In genomic region chr3:171377859-171378258, GRCh38 we compare ENCODE assay signal across 15 cellular contexts.
DNase-seq lines count a peak whose midpoint lies in the region; ATAC-seq and TF ChIP-seq lines count a peak whose summit lies in the region.
"Had no signal": no experiment of that assay in that cellular context is flagged by ENCODE, and none has a peak within 500 bp of the region (broad histone marks: within the 10 kb centered on the region; RNA-seq: fewer than 3 reads in every experiment).

No MANE protein-coding gene starts in this region.

- BruUV-seq in A673 (replicated peaks; lab: Mats Ljungman, UMichigan), result no TSS peak

- H3K36me3 Mint-ChIP-seq in endodermal cell (ENCODE audit: low read depth), result no peaks in the 10 kb centered on the region
- H3K36me3 Mint-ChIP-seq: IgD-negative memory B cell had no signal

- H3K27ac ChIP-seq in endodermal cell (ENCODE audit: low read depth, low read length) (no peak overlapping the region), A673 (ENCODE audit: low read depth, low read length, poor library complexity, severe bottlenecking) (no peak overlapping the region)

- no peak overlapping the region for H3K9ac ChIP-seq in endodermal cell (ENCODE audit: extremely low read depth, low read length, poor library complexity, severe bottlenecking)
- H3K9ac ChIP-seq: BLaER1 treated with 17β-estradiol and CSF1 and Interleukin-3, amounts not matched to agents 10 nM and 100 nM had no signal

- POLR2A ChIA-PET in A673 (lab: Charles Lee; ENCODE audit: low non-redundant PET), result no interaction called here

- DNase-seq in ELR (ENCODE audit: low read depth), result peak; percentile 52
- DNase-seq in NCI-H226, result peak; percentile 37
- no peak for DNase-seq in endodermal cell
- no peak for DNase-seq in stimulated activated CD4-positive, alpha-beta T cell treated with anti-CD3 and anti-CD28 coated beads, Interleukin-2, amount 100 ng/mL, for 24 hours
- no peak for DNase-seq in A673 (ENCODE audit: low spot score)
- DNase-seq: Calu3; CD4-positive, CD25-positive, alpha-beta regulatory T cell; DMS 273 treated with DMSO at 0.1 percent for 48 hours; H9; KG1 had no signal

- H3K27me3 ChIP-seq in endodermal cell (ENCODE audit: control insufficient read depth, insufficient read depth, low read length, poor library complexity, severe bottlenecking) (peaks cover 17% of the 10 kb centered on the region), A673 (replicated peaks; ENCODE audit: insufficient read depth, low read depth, low read length, poor library complexity) (peaks cover 5% of the 10 kb centered on the region)
- H3K27me3 ChIP-seq: BLaER1 treated with 17β-estradiol and CSF1 and Interleukin-3, amounts not matched to agents 10 nM and 100 nM had no signal

- H3K4me1 Mint-ChIP-seq in endodermal cell, result peaks cover 31% of the 10 kb centered on the region

- H3K27me3 Mint-ChIP-seq in endodermal cell (ENCODE audit: insufficient read depth), result peaks cover 11% of the 10 kb centered on the region
- H3K27me3 Mint-ChIP-seq: CD4-positive, CD25-positive, alpha-beta regulatory T cell; IgD-negative memory B cell had no signal

- H3K27ac Mint-ChIP-seq in endodermal cell, result peak overlapping the region; percentile 18
- H3K27ac Mint-ChIP-seq: GM23338, IgD-negative memory B cell had no signal

- CTCF ChIA-PET in A673 (lab: Charles Lee), result no interaction called here

- no peak for ATAC-seq in GM19397 (IDR thresholded peaks at IDR 0.05; ENCODE audit: unreplicated experiment)
- no peak for ATAC-seq in GM18867 (IDR thresholded peaks at IDR 0.05; ENCODE audit: unreplicated experiment)
- ATAC-seq: GM23338 had no signal

- TF ChIP-seq CTCF in endodermal cell (conservative IDR thresholded peaks at IDR 0.05), result no peak
- no peak for TF ChIP-seq CTCF in A673 (conservative IDR thresholded peaks at IDR 0.05; ENCODE audit: low read depth, low read length)

- intact Hi-C loops in A673 (cut with micrococcal nuclease; ENCODE audit: unreplicated experiment), result no loop called here

- H3K9me3 ChIP-seq in endodermal cell (ENCODE audit: control insufficient read depth, low read length), result no peaks in the 10 kb centered on the region
- no peaks in the 10 kb centered on the region for H3K9me3 ChIP-seq in A673 (ENCODE audit: low read depth, low read length, poor library complexity, severe bottlenecking)
- H3K9me3 ChIP-seq: BLaER1 treated with 17β-estradiol and CSF1 and Interleukin-3, amounts not matched to agents 10 nM and 100 nM had no signal

- H3K4me1 ChIP-seq in endodermal cell (ENCODE audit: control insufficient read depth, insufficient read depth, low read length) (peaks cover 16% of the 10 kb centered on the region), A673 (ENCODE audit: insufficient read depth, low read length, poor library complexity, severe bottlenecking) (no peaks in the 10 kb centered on the region)

- no peaks in the 10 kb centered on the region for H3K36me3 ChIP-seq in endodermal cell (ENCODE audit: control insufficient read depth, insufficient read depth, low read length)
- H3K36me3 ChIP-seq in A673 (ENCODE audit: insufficient read depth, low read length, poor library complexity, severe bottlenecking), result no peaks in the 10 kb centered on the region
- H3K36me3 ChIP-seq: BLaER1 treated with 17β-estradiol and CSF1 and Interleukin-3, amounts not matched to agents 10 nM and 100 nM had no signal

- no peaks in the 10 kb centered on the region for H3K9me3 Mint-ChIP-seq in endodermal cell
- H3K9me3 Mint-ChIP-seq: CD4-positive, CD25-positive, alpha-beta regulatory T cell; GM23338; H9; IgD-negative memory B cell had no signal

- WGBS in endodermal cell (ENCODE audit: insufficient coverage in 1 of 2, insufficient read length in 1 of 2), 2 experiments, result 83% methylated on average over 1 of the region's 1 CpG; no CpG with 5 or more reads in 1 of the 2 experiments

- no peak overlapping the region for H3K4me3 Mint-ChIP-seq in endodermal cell
- H3K4me3 Mint-ChIP-seq: GM23338, H9, IgD-negative memory B cell had no signal

- H3K4me3 ChIP-seq in endodermal cell (ENCODE audit: low read length), result no peak overlapping the region
- no peak overlapping the region for H3K4me3 ChIP-seq in A673 (ENCODE audit: low read depth, low read length, poor library complexity, severe bottlenecking)
- H3K4me3 ChIP-seq: BLaER1 treated with 17β-estradiol and CSF1 and Interleukin-3, amounts not matched to agents 10 nM and 100 nM; GM23338 had no signal

Comparison
In these comparisons a context has a peak if more than half of its experiments do, and no peak if none do; other contexts are left out.
1. DNase-seq: peak in ELR (single experiment) and NCI-H226 (single experiment); none in endodermal cell (single experiment), stimulated activated CD4-positive, alpha-beta T cell treated with anti-CD3 and anti-CD28 coated beads, Interleukin-2, amount 100 ng/mL, for 24 hours (0 of 2) and A673 (single experiment).